22 cellular contexts compared by ENCODE assay signal in the genomic region with DNA sequence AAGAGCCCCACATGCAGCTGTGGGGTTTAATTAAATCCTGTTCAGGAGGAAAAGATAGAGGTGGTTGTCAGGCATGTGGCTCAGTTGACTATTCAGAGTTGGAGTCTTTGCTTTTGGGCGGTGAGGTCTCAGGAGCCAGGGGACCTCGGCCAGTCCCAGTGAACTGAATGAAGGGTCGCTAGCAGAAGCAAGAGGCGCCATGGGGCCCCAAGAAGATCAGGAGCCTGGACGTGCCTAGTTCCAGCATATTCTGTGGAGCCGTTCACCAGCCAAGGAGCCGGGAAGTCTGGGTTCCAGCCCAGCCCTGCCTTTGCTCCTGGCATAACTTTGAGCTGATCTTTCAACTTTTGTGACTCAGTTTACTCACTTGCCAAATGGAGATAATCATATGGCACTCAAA.
"Had no signal": no experiment of that assay in that cellular context is flagged by ENCODE, and none has a peak within 500 bp of the region (broad histone marks: within the 10 kb centered on the region; RNA-seq: fewer than 3 reads in every experiment).

No MANE protein-coding gene starts in this region.

- DNase-seq: KBM-7; NCI-H1092; NCI-H1105 treated with DMSO at 0.1 percent for 48 hours; NCI-H1436; NCI-H187; NCI-H2029; NCI-H2081 treated with DMSO at 0.1 percent for 48 hours; NCI-H2171; NCI-H226; NCI-H510A; NCI-H524 treated with DMSO at 0.1 percent for 48 hours; NCI-H69; NCI-H774; NK-92 treated with Interleukin-12 subunit alpha and Interleukin-12 subunit beta, amount 100 ng/mL, for 24 hours; PC-3; Peyer's patch; SHP77 treated with DMSO at 0.1 percent for 48 hours; SJCRH30 had no signal

- H3K27me3 ChIP-seq: Peyer's patch, SJCRH30 had no signal

- FAIRE-seq: HTR-8/SVneo had no signal

- H3K36me3 ChIP-seq: Peyer's patch, SJCRH30 had no signal

- H3K27ac ChIP-seq: HL-60, Peyer's patch, SJCRH30 had no signal

- H3K9me3 ChIP-seq: Peyer's patch, SJCRH30 had no signal

- H3K4me1 ChIP-seq: SJCRH30 had no signal

- H3K4me3 ChIP-seq: Peyer's patch, SJCRH30 had no signal

- ATAC-seq: PC-3, Right ventricle myocardium inferior, SK-N-SH treated with all-trans-retinoic acid at 6 μM for 48 hours had no signal
